Comparison of ENCODE assay signal across 18 cellular contexts in the genomic region with DNA sequence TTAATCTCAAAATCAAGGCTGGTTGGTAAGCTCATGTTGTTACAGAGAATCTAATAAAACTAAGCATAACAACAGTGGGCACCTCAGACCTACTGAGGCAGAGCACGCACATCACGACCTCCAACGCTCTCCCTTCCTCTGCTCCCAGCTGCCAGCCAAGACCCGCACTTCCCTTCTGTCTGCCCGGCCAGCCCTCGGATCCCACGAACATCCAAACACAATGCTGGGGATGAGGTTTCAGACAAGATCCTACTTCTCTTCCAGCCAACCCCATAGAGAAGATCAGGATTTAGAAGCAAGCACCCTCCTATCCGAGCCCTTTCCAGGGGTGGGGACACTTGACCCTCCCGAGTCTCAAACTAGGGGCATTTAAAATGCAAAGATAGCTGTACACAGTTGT.
"Had no signal": no experiment of that assay in that cellular context is flagged by ENCODE, and none has a peak within 500 bp of the region (broad histone marks: within the 10 kb centered on the region; RNA-seq: fewer than 3 reads in every experiment).

No MANE protein-coding gene starts in this region.

- DNase-seq: colonic mucosa; dermis blood vessel endothelial cell; esophagus squamous epithelium; foreskin fibroblast; head of caudate nucleus; hippocampal formation; islet precursor cell; mammary epithelial cell; mucosa of descending colon; natural killer cell; right cardiac atrium; stimulated activated CD4-positive, alpha-beta T cell treated with anti-CD3 and anti-CD28 coated beads, Interleukin-2, amount 100 ng/mL, for 24 hours; stimulated activated CD4-positive, alpha-beta T cell treated with anti-CD3 and anti-CD28 coated beads, Interleukin-4, amount 100 ng/mL, for 4 hours; stimulated activated naive CD4-positive, alpha-beta T cell; stomach; trophoblast cell had no signal

- H3K4me3 Mint-ChIP-seq: natural killer cell, neural progenitor cell had no signal

- H3K27ac Mint-ChIP-seq: natural killer cell, neural progenitor cell had no signal

- H3K36me3 Mint-ChIP-seq: natural killer cell had no signal

- H2AFZ ChIP-seq: neural progenitor cell had no signal

- H3K27ac ChIP-seq: colonic mucosa, esophagus squamous epithelium, neural progenitor cell, stomach had no signal

- H3K9me3 Mint-ChIP-seq: natural killer cell, neural progenitor cell had no signal

- H3K36me3 ChIP-seq: colonic mucosa, neural progenitor cell had no signal

- H3K4me3 ChIP-seq: colonic mucosa, esophagus squamous epithelium, mucosa of descending colon, neural progenitor cell, stomach had no signal

- H3K27me3 ChIP-seq: colonic mucosa, esophagus squamous epithelium, neural progenitor cell, stomach had no signal

- H3K4me1 ChIP-seq: colonic mucosa had no signal

- ATAC-seq: left lobe of liver, natural killer cell, right cardiac atrium had no signal

- H3K9me3 ChIP-seq: colonic mucosa, esophagus squamous epithelium, mucosa of descending colon, stomach had no signal

- H3K4me2 ChIP-seq: neural progenitor cell had no signal

- H3K9ac ChIP-seq: neural progenitor cell had no signal
